ENCODE assay signal across 12 cellular contexts in genomic region chr17:40530988-40531971, GRCh38. TPM values are rescaled to one million over a fixed set of nuclear protein-coding genes. Genes with fewer than 3 reads are reported as not detected.
DNase-seq lines count a peak whose midpoint lies in the region; ATAC-seq, FAIRE-seq and TF ChIP-seq lines count a peak whose summit lies in the region.
"Had no signal": no experiment of that assay in that cellular context is flagged by ENCODE, and none has a peak within 500 bp of the region (broad histone marks: within the 10 kb centered on the region; RNA-seq: fewer than 3 reads in every experiment).

No MANE protein-coding gene starts in this region.

- H3K36me3 ChIP-seq in heart right ventricle (no peaks in the 10 kb centered on the region), ovary (no peaks in the 10 kb centered on the region), vagina (no peaks in the 10 kb centered on the region), A673 (ENCODE audit: insufficient read depth, low read length, poor library complexity, severe bottlenecking) (no peaks in the 10 kb centered on the region)
- H3K36me3 ChIP-seq: thoracic aorta had no signal

- BruUV-seq in A673 (replicated peaks; lab: Mats Ljungman, UMichigan), result no TSS peak

- TF ChIP-seq POLR2A in ovary (IDR thresholded peaks at IDR 0.05) (no peak), vagina (IDR thresholded peaks at IDR 0.05) (no peak), GM12892 (IDR thresholded peaks at IDR 0.05; ENCODE audit: low read depth, low read length) (no peak)

- CTCF ChIA-PET in A673 (lab: Charles Lee), result no interaction called here

- H3K27me3 ChIP-seq in heart right ventricle, result peaks cover 0 to 4% (median 0%) of the 10 kb centered on the region in 7 donors
- H3K27me3 ChIP-seq in ovary, result no peaks in the 10 kb centered on the region
- no peaks in the 10 kb centered on the region for H3K27me3 ChIP-seq in vagina
- no peaks in the 10 kb centered on the region for H3K27me3 ChIP-seq in A673 (replicated peaks; ENCODE audit: insufficient read depth, low read depth, low read length, poor library complexity)

- no peak for FAIRE-seq in GM12892 (lab: Jason Lieb, UNC)
- FAIRE-seq: astrocyte, kidney had no signal

- ATAC-seq in heart right ventricle (no peak), Right ventricle myocardium superior (ENCODE audit: poor library complexity) (no peak), HG02852 (IDR thresholded peaks at IDR 0.05; ENCODE audit: unreplicated experiment) (no peak)

- no peak for TF ChIP-seq EP300 in ovary (IDR thresholded peaks at IDR 0.05)

- TF ChIP-seq CTCF in heart right ventricle (IDR thresholded peaks at IDR 0.05) (no peak), ovary (IDR thresholded peaks at IDR 0.05) (no peak), vagina (IDR thresholded peaks at IDR 0.05) (no peak), A673 (conservative IDR thresholded peaks at IDR 0.05; ENCODE audit: low read depth, low read length) (no peak)

- H3K4me3 ChIP-seq in heart right ventricle (no peak overlapping the region), ovary (no peak overlapping the region), vagina (no peak overlapping the region), A673 (ENCODE audit: low read depth, low read length, poor library complexity, severe bottlenecking) (no peak overlapping the region)
- H3K4me3 ChIP-seq: thoracic aorta had no signal

- POLR2A ChIA-PET in A673 (lab: Charles Lee; ENCODE audit: low non-redundant PET), result no interaction called here

- DNase-seq in heart right ventricle, result no peak
- DNase-seq in Right ventricle myocardium superior, result no peak
- DNase-seq in activated T-helper 9 cell treated with anti-CD3 and anti-CD28 coated beads, Interleukin-2, amount 50 U/mL, for 16 hours (ENCODE audit: low read depth), result peak; percentile 53
- DNase-seq in ovary, result peak in 3 of 5 donors; percentile 27 to 45 (median 38)
- DNase-seq in vagina (ENCODE audit: extremely low spot score in 2 of 2), result no peak
- no peak for DNase-seq in A673 (ENCODE audit: low spot score)
- no peak for DNase-seq in GM12892 (ENCODE audit: insufficient read length)
- DNase-seq: kidney, NCI-H1694 had no signal

- H3K4me1 ChIP-seq in heart right ventricle (peaks cover 10 to 52% (median 35%) of the 10 kb centered on the region in 9 donors), ovary (ENCODE audit: insufficient read depth) (peaks cover 13% of the 10 kb centered on the region), vagina (peaks cover 54% of the 10 kb centered on the region), A673 (ENCODE audit: insufficient read depth, low read length, poor library complexity, severe bottlenecking) (no peaks in the 10 kb centered on the region)

- intact Hi-C loops in heart right ventricle (cut with DNase I), result loop anchor here (5.0 to 10.0 kb wide), 10 partner anchors 49 to 229 kb away; partner anchors contain the start of genes GJD3 (in 3 of the 10), IGFBP4 (in 3 of the 10) and RARA (in 3 of the 10)
- intact Hi-C loops in Right ventricle myocardium superior (cut with DNase I), result loop anchor here (5.0 kb wide), 2 partner anchors 129 to 174 kb away; no protein-coding TSS in a partner anchor
- intact Hi-C loops in ovary (cut with DNase I), result loop anchor here (5.0 to 10.0 kb wide), 5 partner anchors 46 to 174 kb away; partner anchors contain the start of gene IGFBP4 (in 2 of the 4)
- intact Hi-C loops in vagina (cut with DNase I), result loop anchor here (5.0 kb wide), 1 partner anchor 89 kb away; the partner anchor contains the start of gene IGFBP4
- intact Hi-C loops in A673 (cut with micrococcal nuclease; ENCODE audit: unreplicated experiment), result loop anchor here (10.0 kb wide), 1 partner anchor 86 kb away; the partner anchor contains the start of gene IGFBP4

- peak overlapping the region in 6 of 10 donors; percentile 71 to 85 (median 74) for H3K27ac ChIP-seq in heart right ventricle
- H3K27ac ChIP-seq in ovary, result no peak overlapping the region
- peak overlapping the region; percentile 8 for H3K27ac ChIP-seq in vagina
- no peak overlapping the region for H3K27ac ChIP-seq in A673 (ENCODE audit: low read depth, low read length, poor library complexity, severe bottlenecking)
- H3K27ac ChIP-seq: thoracic aorta had no signal

- H3K9me3 ChIP-seq in heart right ventricle (peaks cover 0 to 4% (median 0%) of the 10 kb centered on the region in 11 donors), ovary (no peaks in the 10 kb centered on the region), vagina (no peaks in the 10 kb centered on the region), A673 (ENCODE audit: low read depth, low read length, poor library complexity, severe bottlenecking) (no peaks in the 10 kb centered on the region)
- H3K9me3 ChIP-seq: thoracic aorta had no signal

- WGBS in heart right ventricle, 2 donors, result 96% methylated on average over 15 of the region's 15 CpGs
- 87 to 91% (median 89%) methylated on average over 15 of the region's 15 CpGs for WGBS in ovary, 3 donors

RNA-seq across cellular contexts. Expression of gene TNS4, which starts 29.9 kb away (rescaled TPM):
- under 1 TPM in 1 of 10 donors, not detected in 9; 0.62 TPM for total RNA-seq in heart right ventricle
- under 1 TPM in 1 of 2 donors, not detected in 1; 0.01 TPM for polyA plus RNA-seq in heart right ventricle
- not detected for total RNA-seq in Right ventricle myocardium superior
- 1 to 10 TPM in 1 of 7 donors, under 1 TPM in 2, not detected in 4; 0.13 to 6.2 (median 0.95) TPM for total RNA-seq in ovary
- polyA plus RNA-seq in ovary, result under 1 TPM in 1 of 2 donors, not detected in 1; 0.13 TPM
- total RNA-seq in vagina, result 296 TPM
- not detected in 2 replicates for total RNA-seq in A673 (2021)
- polyA plus RNA-seq in GM12892 (2012; ENCODE audit: missing spikeins), result not detected
- total RNA-seq: astrocyte had no signal

RNA-seq across cellular contexts. Expression of gene CCR7, which starts 34.0 kb away (rescaled TPM):
- 1 to 10 TPM in 1 of 10 donors, under 1 TPM in 3, not detected in 6; 0.10 to 1.7 (median 0.48) TPM for total RNA-seq in heart right ventricle
- under 1 TPM in 1 of 2 donors, not detected in 1; 0.46 TPM for polyA plus RNA-seq in heart right ventricle
- total RNA-seq in Right ventricle myocardium superior, result not detected
- total RNA-seq in ovary, result 1 to 10 TPM in 2 of 7 donors, under 1 TPM in 3, not detected in 2; 0.23 to 2.5 (median 0.37) TPM
- under 1 TPM; 0.18 to 0.60 TPM for polyA plus RNA-seq in ovary
- not detected for total RNA-seq in vagina
- total RNA-seq in A673 (2021), result 0.30 and 0.55 TPM in 2 replicates
- 167 TPM for polyA plus RNA-seq in GM12892 (2012; ENCODE audit: missing spikeins)
- total RNA-seq: astrocyte, thoracic aorta had no signal

Comparison
In these comparisons a context has a peak if more than half of its experiments do, and no peak if none do; other contexts are left out.
1. DNase-seq: peak in activated T-helper 9 cell treated with anti-CD3 and anti-CD28 coated beads, Interleukin-2, amount 50 U/mL, for 16 hours (single experiment) and ovary (3 of 5); none in heart right ventricle (0 of 2), Right ventricle myocardium superior (single experiment), vagina (0 of 2), A673 (single experiment) and GM12892 (single experiment).
2. H3K27ac ChIP-seq: peak in heart right ventricle (6 of 10) and vagina (single experiment); none in ovary (0 of 2) and A673 (single experiment).
3. RNA of gene TNS4, which starts 29.9 kb away (total RNA-seq): 296 TPM in vagina (single experiment); 0.13 to 6.2 TPM in ovary, not detected in Right ventricle myocardium superior (single experiment), 0.62 TPM in heart right ventricle and not detected in A673; every median in the first group is over 10 times any median in the second.